Comparison of ENCODE assay signal across 20 cellular contexts in genomic region chr5:52886206-52886605, GRCh38.
"Had no signal": no experiment of that assay in that cellular context is flagged by ENCODE, and none has a peak within 500 bp of the region (broad histone marks: within the 10 kb centered on the region; RNA-seq: fewer than 3 reads in every experiment).

No MANE protein-coding gene starts in this region.

- H3K4me3 ChIP-seq: psoas muscle, right lobe of liver, skin epidermis, suprapubic skin, thyroid gland, upper lobe of right lung, vagina had no signal

- DNase-seq: central memory CD4-positive, alpha-beta T cell; effector memory CD4-positive, alpha-beta T cell; foreskin keratinocyte; head of caudate nucleus; hippocampal formation; mesendoderm; naive thymus-derived CD4-positive, alpha-beta T cell; psoas muscle; retina; right lobe of liver; stimulated activated CD4-positive, alpha-beta T cell treated with anti-CD3 and anti-CD28 coated beads, Interleukin-12 subunit alpha, Interleukin-12 subunit beta, amount 100 ng/mL, for 4 hours; stimulated activated naive CD4-positive, alpha-beta T cell treated with Interleukin-2 at 50 U/mL for 16 hours; thyroid gland; upper lobe of right lung had no signal

- H3K27ac ChIP-seq: foreskin keratinocyte, neutrophil, psoas muscle, right lobe of liver, skin epidermis, suprapubic skin, thyroid gland, upper lobe of right lung, vagina had no signal

- ATAC-seq: esophagus mucosa; foreskin keratinocyte; naive thymus-derived CD4-positive, alpha-beta T cell; psoas muscle; right lobe of liver; upper lobe of right lung had no signal

- H3K27me3 ChIP-seq: foreskin keratinocyte, neutrophil, right lobe of liver, suprapubic skin, thyroid gland, upper lobe of right lung, vagina had no signal

- H3K9me3 ChIP-seq: neutrophil, psoas muscle, right lobe of liver, suprapubic skin, thyroid gland, upper lobe of right lung, vagina had no signal

- FAIRE-seq: endometrium had no signal

- H3K36me3 ChIP-seq: neutrophil, vagina had no signal

- H3K4me1 ChIP-seq: foreskin keratinocyte, psoas muscle, suprapubic skin, thyroid gland, upper lobe of right lung, vagina had no signal
